Comparison of ENCODE assay signal across 17 cellular contexts in the genomic region with DNA sequence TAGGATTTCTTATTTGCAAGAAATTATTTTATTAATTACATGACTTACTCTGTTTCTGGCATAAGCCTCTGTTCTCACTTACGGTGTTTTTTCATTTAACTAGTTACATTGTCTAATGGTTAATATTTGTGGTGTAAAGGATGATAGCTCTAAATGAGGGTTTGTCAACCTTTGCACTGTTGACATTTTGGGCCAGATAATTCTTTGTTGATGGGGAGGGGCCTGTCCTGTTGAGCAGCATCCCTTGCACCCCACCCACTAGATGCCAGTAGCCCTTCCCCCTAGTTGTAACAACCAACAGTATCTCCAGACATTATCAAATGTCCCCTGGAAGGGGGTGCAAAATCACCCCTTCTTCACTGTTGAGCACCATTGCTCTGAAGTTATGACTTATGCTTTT.
"Had no signal": no experiment of that assay in that cellular context is flagged by ENCODE, and none has a peak within 500 bp of the region (broad histone marks: within the 10 kb centered on the region; RNA-seq: fewer than 3 reads in every experiment).

No MANE protein-coding gene starts in this region.

- H3K9me3 ChIP-seq: gastrocnemius medialis, heart right ventricle, suprapubic skin, thyroid gland, upper lobe of right lung, vagina had no signal

- DNase-seq: cortex of kidney; effector memory CD4-positive, alpha-beta T cell; gastrocnemius medialis; heart right ventricle; immature natural killer cell; naive thymus-derived CD4-positive, alpha-beta T cell; posterior cingulate gyrus; stimulated activated CD4-positive, alpha-beta T cell treated with anti-CD3 and anti-CD28 coated beads, Interleukin-4, amount 100 ng/mL, for 1 hour; stimulated activated CD8-positive, alpha-beta memory T cell treated with anti-CD3 and anti-CD28 coated beads, Interleukin-4, amount 100 ng/mL, for 48 hours; stimulated activated naive CD8-positive, alpha-beta T cell treated with anti-CD3 and anti-CD28 coated beads, Interleukin-15, Interleukin-2, amounts not matched to agents 100 U/mL and 50 U/mL, for 24 hours; thyroid gland; upper lobe of right lung had no signal

- H3K4me3 ChIP-seq: gastrocnemius medialis, heart right ventricle, suprapubic skin, thyroid gland, upper lobe of right lung, vagina had no signal

- H3K27me3 ChIP-seq: gastrocnemius medialis, heart right ventricle, suprapubic skin, thyroid gland, upper lobe of right lung, vagina had no signal

- H3K36me3 ChIP-seq: gastrocnemius medialis, heart right ventricle, suprapubic skin, thyroid gland, upper lobe of right lung, vagina had no signal

- H3K4me1 ChIP-seq: gastrocnemius medialis had no signal

- H3K36me3 Mint-ChIP-seq: immature natural killer cell; naive thymus-derived CD4-positive, alpha-beta T cell; stimulated activated effector memory CD8-positive, alpha-beta T cell treated with anti-CD3 and anti-CD28 coated beads, Interleukin-12 subunit alpha, Interleukin-12 subunit beta, amount 100 ng/mL, for 72 hours had no signal

- ATAC-seq: esophagus mucosa; heart right ventricle; naive thymus-derived CD4-positive, alpha-beta T cell; stimulated activated effector memory CD8-positive, alpha-beta T cell treated with anti-CD3 and anti-CD28 coated beads, Interleukin-12 subunit alpha, Interleukin-12 subunit beta, amount 100 ng/mL, for 72 hours; stimulated activated naive CD8-positive, alpha-beta T cell treated with anti-CD3 and anti-CD28 coated beads, Interleukin-15, Interleukin-2, amounts not matched to agents 100 U/mL and 50 U/mL, for 24 hours; upper lobe of right lung had no signal

- H3K9me3 Mint-ChIP-seq: naive thymus-derived CD4-positive, alpha-beta T cell; neural crest cell; stimulated activated effector memory CD8-positive, alpha-beta T cell treated with anti-CD3 and anti-CD28 coated beads, Interleukin-12 subunit alpha, Interleukin-12 subunit beta, amount 100 ng/mL, for 72 hours had no signal

- H3K4me1 Mint-ChIP-seq: immature natural killer cell had no signal

- H3K27ac ChIP-seq: suprapubic skin, thyroid gland, upper lobe of right lung, vagina had no signal

- H3K27ac Mint-ChIP-seq: immature natural killer cell; naive thymus-derived CD4-positive, alpha-beta T cell; stimulated activated effector memory CD8-positive, alpha-beta T cell treated with anti-CD3 and anti-CD28 coated beads, Interleukin-12 subunit alpha, Interleukin-12 subunit beta, amount 100 ng/mL, for 72 hours had no signal

- H3K4me3 Mint-ChIP-seq: immature natural killer cell; naive thymus-derived CD4-positive, alpha-beta T cell; neural crest cell; stimulated activated effector memory CD8-positive, alpha-beta T cell treated with anti-CD3 and anti-CD28 coated beads, Interleukin-12 subunit alpha, Interleukin-12 subunit beta, amount 100 ng/mL, for 72 hours had no signal
